8 cellular contexts compared by ENCODE assay signal in genomic region chr3:11591401-11592266, GRCh38. TPM values are rescaled to one million over a fixed set of nuclear protein-coding genes. Genes with fewer than 3 reads are reported as not detected.
DNase-seq lines count a peak whose midpoint lies in the region; FAIRE-seq and TF ChIP-seq lines count a peak whose summit lies in the region.

No MANE protein-coding gene starts in this region.

- POLR2A ChIA-PET in MCF 10A (lab: Yijun Ruan, JAX), result interaction anchor here (1.3 to 2.7 kb wide), 3 partner anchors 8 to 227 kb away, joined by 3 to 19 read pairs (median 5); no protein-coding TSS in a partner anchor

- H3K36me3 ChIP-seq in kidney (ENCODE audit: control insufficient read depth in 1 of 2, insufficient read depth in 2 of 2, low read length in 2 of 2) (no peaks in the 10 kb centered on the region), spleen (peaks cover 0 to 42% (median 0%) of the 10 kb centered on the region in 6 donors)

- H3K27me3 ChIP-seq in spleen (replicated peaks in 1 of 7), result no peaks in the 10 kb centered on the region

- WGBS in spleen, 5 donors, result 39 to 56% (median 47%) methylated on average over 9 of the region's 9 CpGs

- no peak for TF ChIP-seq CTCF in MCF 10A (IDR thresholded peaks at IDR 0.05; ENCODE audit: unreplicated experiment)
- TF ChIP-seq CTCF in kidney (IDR thresholded peaks at IDR 0.05; ENCODE audit: borderline replicate concordance, extremely low read depth, insufficient read depth), result no peak
- TF ChIP-seq CTCF in spleen (IDR thresholded peaks at IDR 0.05 in 8 of 11, conservative IDR thresholded peaks at IDR 0.05 in 3 of 11), result no peak

- no peaks in the 10 kb centered on the region for H3K27me3 Mint-ChIP-seq in MCF 10A (ENCODE audit: insufficient read depth, unreplicated experiment)
- H3K27me3 Mint-ChIP-seq in activated naive CD4-positive, alpha-beta T cell treated with anti-CD3 and anti-CD28 coated beads for 36 hours (ENCODE audit: low read depth), result no peaks in the 10 kb centered on the region

- DNase-seq in M059J (ENCODE audit: low read depth) (peak; percentile 88), MCF 10A (ENCODE audit: unreplicated experiment) (no peak), kidney (peak; percentile 86), spleen (no peak), OCI-M2 (lab: John Stamatoyannopoulos, UW; ENCODE audit: unreplicated experiment) (no peak), COLO668 (lab: John Stamatoyannopoulos, UW; ENCODE audit: unreplicated experiment) (no peak), NCI-H1436 (lab: John Stamatoyannopoulos, UW) (no peak)
- no peak for DNase-seq in activated naive CD4-positive, alpha-beta T cell treated with anti-CD3 and anti-CD28 coated beads for 36 hours

- no peak overlapping the region for H3K4me3 Mint-ChIP-seq in MCF 10A (ENCODE audit: unreplicated experiment)
- H3K4me3 Mint-ChIP-seq in activated naive CD4-positive, alpha-beta T cell treated with anti-CD3 and anti-CD28 coated beads for 36 hours, result no peak overlapping the region

- no TSS peak for BruUV-seq in MCF 10A (replicated peaks; lab: Mats Ljungman, UMichigan)

- no peaks in the 10 kb centered on the region for H3K9me3 ChIP-seq in kidney (ENCODE audit: control insufficient read depth in 1 of 2, low read length in 2 of 2)
- H3K9me3 ChIP-seq in spleen, result no peaks in the 10 kb centered on the region

- intact Hi-C loops in MCF 10A (cut with micrococcal nuclease), result no loop called here
- intact Hi-C loops in kidney (cut with DNase I), result no loop called here
- intact Hi-C loops in spleen (cut with DNase I; ENCODE audit: low total_unique reads), result no loop called here
- intact Hi-C loops in activated naive CD4-positive, alpha-beta T cell treated with anti-CD3 and anti-CD28 coated beads for 36 hours (cut with micrococcal nuclease), result no loop called here

- CTCF ChIA-PET in MCF 10A (lab: Yijun Ruan, JAX), result interaction anchor here (0.6 to 1.2 kb wide), 3 partner anchors 9 to 180 kb away, joined by 3 to 5 read pairs (median 3); no protein-coding TSS in a partner anchor
- CTCF ChIA-PET in activated naive CD4-positive, alpha-beta T cell treated with anti-CD3 and anti-CD28 coated beads for 36 hours (lab: Charles Lee), result interaction anchor here (0.6 kb wide), 1 partner anchor 368 kb away, joined by 4 read pairs; no protein-coding TSS in a partner anchor

- H3K9ac ChIP-seq in kidney (ENCODE audit: low read length in 2 of 2), result peak overlapping the region; percentile 49 to 60

- peaks cover 36 to 40% of the 10 kb centered on the region in 2 donors for H3K4me1 ChIP-seq in kidney (ENCODE audit: control insufficient read depth in 1 of 2, insufficient read depth in 1 of 2, low read depth in 1 of 2, low read length in 2 of 2)
- H3K4me1 ChIP-seq in spleen, result peaks cover 14 to 73% (median 43%) of the 10 kb centered on the region in 6 donors

- no peaks in the 10 kb centered on the region for H3K9me3 Mint-ChIP-seq in MCF 10A (ENCODE audit: unreplicated experiment)
- no peaks in the 10 kb centered on the region for H3K9me3 Mint-ChIP-seq in activated naive CD4-positive, alpha-beta T cell treated with anti-CD3 and anti-CD28 coated beads for 36 hours

- peaks cover 42% of the 10 kb centered on the region for H3K4me1 Mint-ChIP-seq in MCF 10A (ENCODE audit: insufficient read depth, unreplicated experiment)
- peaks cover 41% of the 10 kb centered on the region for H3K4me1 Mint-ChIP-seq in activated naive CD4-positive, alpha-beta T cell treated with anti-CD3 and anti-CD28 coated beads for 36 hours (ENCODE audit: low read depth)

- H3K27ac ChIP-seq in kidney (ENCODE audit: low read depth in 2 of 2, low read length in 2 of 2) (peak overlapping the region; percentile 30 to 47), spleen (peak overlapping the region in 6 of 8 donors; percentile 18 to 66 (median 36))

- no peak for FAIRE-seq in kidney (lab: Jason Lieb, UNC)

- H3K27ac Mint-ChIP-seq in MCF 10A (ENCODE audit: low read depth, unreplicated experiment), result peak overlapping the region; percentile 78
- H3K27ac Mint-ChIP-seq in activated naive CD4-positive, alpha-beta T cell treated with anti-CD3 and anti-CD28 coated beads for 36 hours, result no peak overlapping the region

- peak overlapping the region in 1 of 2 donors; percentile 7 for H3K4me3 ChIP-seq in kidney (ENCODE audit: low read length in 2 of 2)
- no peak overlapping the region for H3K4me3 ChIP-seq in spleen

- TF ChIP-seq POLR2A in spleen (IDR thresholded peaks at IDR 0.05), result no peak

- H3K36me3 Mint-ChIP-seq in MCF 10A (ENCODE audit: insufficient read depth, unreplicated experiment), result peaks cover 10% of the 10 kb centered on the region
- peaks cover 11% of the 10 kb centered on the region for H3K36me3 Mint-ChIP-seq in activated naive CD4-positive, alpha-beta T cell treated with anti-CD3 and anti-CD28 coated beads for 36 hours (ENCODE audit: low read depth)

RNA-seq across cellular contexts. Expression of gene VGLL4, which starts 52.1 kb away (rescaled TPM):
- total RNA-seq in M059J (2014; rRNA removed; shearing (Covaris generic)), result 28.9 and 36.1 TPM in 2 replicates
- total RNA-seq in MCF 10A (2022), result 31.3 and 31.7 TPM in 2 replicates
- 78.5 TPM for total RNA-seq in kidney
- polyA plus RNA-seq in kidney (ENCODE audit: insufficient read depth, low read depth, low replicate concordance), result 41.4 TPM
- total RNA-seq in spleen, result 10 to 100 TPM; 45.9 to 80.2 (median 55.2) TPM
- 10 to 100 TPM; 13.5 to 37.5 (median 17.0) TPM for polyA plus RNA-seq in spleen
- total RNA-seq in activated naive CD4-positive, alpha-beta T cell treated with anti-CD3 and anti-CD28 coated beads for 36 hours, result 1 to 10 TPM; 6.3 to 7.7 TPM

Comparison
In these comparisons a context has a peak if more than half of its experiments do, and no peak if none do; other contexts are left out.
1. DNase-seq: peak in M059J (single experiment) and kidney (single experiment); none in MCF 10A (single experiment), spleen (single experiment), OCI-M2 (single experiment), COLO668 (single experiment), activated naive CD4-positive, alpha-beta T cell treated with anti-CD3 and anti-CD28 coated beads for 36 hours (single experiment) and NCI-H1436 (single experiment).